In genomic region chr11:122556605-122557004, GRCh38 we compare ENCODE assay signal across 9 cellular contexts.
DNase-seq lines count a peak whose midpoint lies in the region; ATAC-seq and TF ChIP-seq lines count a peak whose summit lies in the region.
"Had no signal": no experiment of that assay in that cellular context is flagged by ENCODE, and none has a peak within 500 bp of the region (broad histone marks: within the 10 kb centered on the region; RNA-seq: fewer than 3 reads in every experiment).

No MANE protein-coding gene starts in this region.

- no peaks in the 10 kb centered on the region for H3K36me3 ChIP-seq in hepatocyte (replicated peaks; ENCODE audit: insufficient read depth, low read depth)
- H3K36me3 ChIP-seq: adrenal gland had no signal

- H3K9me2 ChIP-seq in hepatocyte (replicated peaks; ENCODE audit: insufficient read depth): no peaks in the 10 kb centered on the region

- no peak overlapping the region for H3K27ac Mint-ChIP-seq in activated T-cell treated with anti-CD3 and anti-CD28 coated beads, Interleukin-2, amount 50 U/mL, for 24 hours
- H3K27ac Mint-ChIP-seq in T-helper 17 cell: no peak overlapping the region

- H4K20me1 ChIP-seq in hepatocyte (ENCODE audit: insufficient read depth, poor library complexity, severe bottlenecking): no peaks in the 10 kb centered on the region

- no peak overlapping the region for H3K4me3 Mint-ChIP-seq in activated T-cell treated with anti-CD3 and anti-CD28 coated beads, Interleukin-2, amount 50 U/mL, for 24 hours
- no peak overlapping the region for H3K4me3 Mint-ChIP-seq in T-helper 17 cell

- no peaks in the 10 kb centered on the region for H3K4me1 ChIP-seq in hepatocyte (ENCODE audit: insufficient read depth)
- H3K4me1 ChIP-seq: adrenal gland had no signal

- H3K27me3 Mint-ChIP-seq in activated T-cell treated with anti-CD3 and anti-CD28 coated beads, Interleukin-2, amount 50 U/mL, for 24 hours: peaks cover 20% of the 10 kb centered on the region
- H3K27me3 Mint-ChIP-seq in T-helper 17 cell: peaks cover 22% of the 10 kb centered on the region

- peak; percentile 11 for DNase-seq in DMS53 (lab: John Stamatoyannopoulos, UW)
- no peak for DNase-seq in DMS53 treated with DMSO at 0.1 percent for 48 hours (lab: John Stamatoyannopoulos, UW; ENCODE audit: unreplicated experiment)
- DNase-seq in activated T-cell treated with anti-CD3 and anti-CD28 coated beads, Interleukin-2, amount 50 U/mL, for 24 hours: peak; percentile 49
- DNase-seq in hepatocyte (ENCODE audit: low spot score): peak; percentile 72
- DNase-seq in stimulated activated CD4-positive, alpha-beta T cell treated with anti-CD3 and anti-CD28 coated beads, Interleukin-4, amount 100 ng/mL, for 24 hours: peak; percentile 28
- no peak for DNase-seq in hepatic stellate cell (ENCODE audit: low spot score)
- DNase-seq in T-helper 17 cell: no peak

- WGBS in hepatocyte (ENCODE audit: low lambda C conversion rate, missing lambda C conversion rate): 8% methylated on average over 33 of the region's 34 CpGs

- peak; percentile 45 for TF ChIP-seq CTCF in hepatocyte (IDR thresholded peaks at IDR 0.05; ENCODE audit: poor library complexity)

- H3K79me2 ChIP-seq in hepatocyte: no peaks in the 10 kb centered on the region

- no peaks in the 10 kb centered on the region for H3K27me3 ChIP-seq in hepatocyte

- H3K4me1 Mint-ChIP-seq in activated T-cell treated with anti-CD3 and anti-CD28 coated beads, Interleukin-2, amount 50 U/mL, for 24 hours (ENCODE audit: low read depth): no peaks in the 10 kb centered on the region
- H3K4me1 Mint-ChIP-seq in T-helper 17 cell: no peaks in the 10 kb centered on the region

- no peaks in the 10 kb centered on the region for H3K9me3 ChIP-seq in hepatocyte (ENCODE audit: low read depth)
- no peaks in the 10 kb centered on the region for H3K9me3 ChIP-seq in T-helper 17 cell (ENCODE audit: control insufficient read depth, low read length, poor library complexity, severe bottlenecking)
- H3K9me3 ChIP-seq: adrenal gland had no signal

- H3K9me3 Mint-ChIP-seq in activated T-cell treated with anti-CD3 and anti-CD28 coated beads, Interleukin-2, amount 50 U/mL, for 24 hours: no peaks in the 10 kb centered on the region

- no peak overlapping the region for H3K27ac ChIP-seq in hepatocyte
- H3K27ac ChIP-seq: adrenal gland had no signal

- peak overlapping the region; percentile 91 for H3K4me2 ChIP-seq in hepatocyte

- ATAC-seq in GM18502 (IDR thresholded peaks at IDR 0.05; ENCODE audit: poor library complexity, unreplicated experiment): no peak
- no peak for ATAC-seq in T-helper 17 cell

- H2AFZ ChIP-seq in hepatocyte: peak overlapping the region; percentile 79

- peak overlapping the region; percentile 24 for H3K4me3 ChIP-seq in hepatocyte

- no peaks in the 10 kb centered on the region for H3K36me3 Mint-ChIP-seq in activated T-cell treated with anti-CD3 and anti-CD28 coated beads, Interleukin-2, amount 50 U/mL, for 24 hours (ENCODE audit: low read depth)
- no peaks in the 10 kb centered on the region for H3K36me3 Mint-ChIP-seq in T-helper 17 cell (ENCODE audit: low read depth)

Comparison
In these comparisons a context has a peak if more than half of its experiments do, and no peak if none do; other contexts are left out.
1. DNase-seq: peak in DMS53 (single experiment), activated T-cell treated with anti-CD3 and anti-CD28 coated beads, Interleukin-2, amount 50 U/mL, for 24 hours (single experiment), hepatocyte (single experiment) and stimulated activated CD4-positive, alpha-beta T cell treated with anti-CD3 and anti-CD28 coated beads, Interleukin-4, amount 100 ng/mL, for 24 hours (single experiment); none in DMS53 treated with DMSO at 0.1 percent for 48 hours (single experiment), hepatic stellate cell (single experiment) and T-helper 17 cell (0 of 3).